ENCODE assay signal across 12 cellular contexts in the genomic region with DNA sequence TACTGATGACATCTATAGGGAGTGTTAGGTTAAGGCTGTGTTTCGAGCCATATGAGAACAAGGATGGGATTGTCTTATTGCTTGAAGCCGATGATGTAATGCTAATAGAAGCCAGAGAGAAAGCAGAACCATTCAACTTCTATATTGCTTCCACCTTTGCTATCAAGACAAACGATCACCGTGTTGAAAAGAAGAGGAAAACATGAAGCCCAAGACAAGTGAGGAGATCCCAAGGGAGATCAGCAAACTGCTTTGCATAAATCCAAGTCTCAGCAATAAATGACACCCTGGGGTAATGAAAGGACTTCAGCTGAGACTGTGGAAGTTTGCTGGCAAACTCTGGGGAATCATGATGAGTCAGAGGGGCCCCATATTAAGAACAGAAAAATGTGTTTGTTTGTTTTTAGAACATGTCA.
DNase-seq lines count a peak whose midpoint lies in the region; ATAC-seq, FAIRE-seq and TF ChIP-seq lines count a peak whose summit lies in the region.
"Had no signal": no experiment of that assay in that cellular context is flagged by ENCODE, and none has a peak within 500 bp of the region (broad histone marks: within the 10 kb centered on the region; RNA-seq: fewer than 3 reads in every experiment).

No MANE protein-coding gene starts in this region.

- no peaks in the 10 kb centered on the region for H3K36me3 ChIP-seq in bronchial epithelial cell (ENCODE audit: control insufficient read depth, insufficient read depth, low read length)
- H3K36me3 ChIP-seq in Karpas-422 (ENCODE audit: insufficient read depth, low read length) = no peaks in the 10 kb centered on the region

- H3K4me3 Mint-ChIP-seq in Calu3 (ENCODE audit: low read depth, unreplicated experiment) (peak overlapping the region; percentile 41), neural crest cell (peak overlapping the region; percentile 1)

- intact Hi-C loops in Calu3 (cut with micrococcal nuclease; ENCODE audit: unreplicated experiment) = no loop called here

- H3K4me1 Mint-ChIP-seq in Calu3 (ENCODE audit: low read depth, unreplicated experiment) (peaks cover 20% of the 10 kb centered on the region), neural crest cell (peaks cover 50% of the 10 kb centered on the region)

- no peaks in the 10 kb centered on the region for H4K20me1 ChIP-seq in Karpas-422 (ENCODE audit: insufficient read depth, low read depth, low read length)

- H3K9me2 ChIP-seq in Karpas-422 (replicated peaks; ENCODE audit: insufficient read depth, low read length) = no peaks in the 10 kb centered on the region

- FAIRE-seq in bronchial epithelial cell (lab: Jason Lieb, UNC) = no peak

- H3K27me3 ChIP-seq in bronchial epithelial cell (ENCODE audit: control insufficient read depth, insufficient read depth, low read length) (no peaks in the 10 kb centered on the region), Karpas-422 (ENCODE audit: low read length) (no peaks in the 10 kb centered on the region)

- peaks cover 4% of the 10 kb centered on the region; the same call in 1 of the 2 replicates for H3K4me1 ChIP-seq in Karpas-422 (ENCODE audit: low read length)

- no peak overlapping the region for H3K27ac ChIP-seq in Karpas-422 (ENCODE audit: low read length)

- no peak overlapping the region for H3K4me3 ChIP-seq in bronchial epithelial cell (ENCODE audit: low read depth, low read length)
- H3K4me3 ChIP-seq in Karpas-422 (ENCODE audit: low read length) = no peak overlapping the region

- no peak for ATAC-seq in GM21515 (IDR thresholded peaks at IDR 0.05; ENCODE audit: unreplicated experiment)

- no peaks in the 10 kb centered on the region for H3K9me3 ChIP-seq in Karpas-422 (ENCODE audit: low read length)

- H3K9me3 Mint-ChIP-seq in Calu3 (ENCODE audit: low read depth, unreplicated experiment) = peaks cover 3% of the 10 kb centered on the region
- no peaks in the 10 kb centered on the region for H3K9me3 Mint-ChIP-seq in neural crest cell

- CTCF ChIA-PET in Calu3 (lab: Charles Lee) = no interaction called here

- no peak for TF ChIP-seq CTCF in Calu3 (IDR thresholded peaks at IDR 0.05; ENCODE audit: unreplicated experiment)
- TF ChIP-seq CTCF in bronchial epithelial cell (IDR thresholded peaks at IDR 0.05; ENCODE audit: insufficient read depth, low read length, severe bottlenecking) = no peak
- TF ChIP-seq CTCF in neural crest cell (conservative IDR thresholded peaks at IDR 0.05) = no peak
- TF ChIP-seq CTCF in GM13976 (IDR thresholded peaks at IDR 0.05; ENCODE audit: borderline replicate concordance, control extremely low read depth, extremely low read depth, insufficient read depth, missing control alignments) = no peak

- no peak overlapping the region for H2AFZ ChIP-seq in Karpas-422 (ENCODE audit: low read length)

- H3K36me3 Mint-ChIP-seq in Calu3 (ENCODE audit: insufficient read depth, unreplicated experiment) = no peaks in the 10 kb centered on the region
- no peaks in the 10 kb centered on the region for H3K36me3 Mint-ChIP-seq in neural crest cell (ENCODE audit: low read depth)

- in situ Hi-C loops in GM13976 (cut with MboI; ENCODE audit: low sequenced_read_pairs, unreplicated experiment) = no loop called here

- no peak overlapping the region for H3K4me2 ChIP-seq in Karpas-422 (ENCODE audit: low read depth, low read length, poor library complexity, severe bottlenecking)

- H3K79me2 ChIP-seq in Karpas-422 (ENCODE audit: low read length) = no peaks in the 10 kb centered on the region

- DNase-seq in Calu3 (peak; percentile 4), LHCN-M2 (ENCODE audit: low read depth) (peak; percentile 46), bronchial epithelial cell (ENCODE audit: low read depth) (peak; percentile 67), neural crest cell (ENCODE audit: low read depth, low spot score) (no peak), Karpas-422 (no peak), cerebellar nuclear complex (lab: John Stamatoyannopoulos, UW) (no peak), GM13976 (ENCODE audit: low spot score) (no peak)
- DNase-seq: activated CD8-positive, alpha-beta memory T cell treated with anti-CD3 and anti-CD28 coated beads for 24 hours; NCI-H226; stimulated activated CD4-positive, alpha-beta T cell treated with anti-CD3 and anti-CD28 coated beads, Interleukin-2, amount 100 ng/mL, for 24 hours; SW 1271 had no signal

- H3K9ac ChIP-seq in Karpas-422 (ENCODE audit: low read length) = no peak overlapping the region

- H3K27ac Mint-ChIP-seq in Calu3 (ENCODE audit: unreplicated experiment) (peak overlapping the region; percentile 25), neural crest cell (ENCODE audit: unreplicated experiment) (peak overlapping the region; percentile 93)

- BruUV-seq in Calu3 (replicated peaks; lab: Mats Ljungman, UMichigan) = no TSS peak

- H3K27me3 Mint-ChIP-seq in Calu3 (ENCODE audit: unreplicated experiment) (peaks cover 19% of the 10 kb centered on the region), neural crest cell (ENCODE audit: low read depth) (no peaks in the 10 kb centered on the region)

Comparison
In these comparisons a context has a peak if more than half of its experiments do, and no peak if none do; other contexts are left out.
1. DNase-seq: peak in Calu3 (single experiment), LHCN-M2 (single experiment) and bronchial epithelial cell (single experiment); none in neural crest cell (single experiment), Karpas-422 (single experiment), cerebellar nuclear complex (0 of 2) and GM13976 (single experiment).